ENCODE assay signal across 9 cellular contexts in genomic region chr9:129611302-129611800, GRCh38. TPM values are rescaled to one million over a fixed set of nuclear protein-coding genes. Genes with fewer than 3 reads are reported as not detected.
A peak's percentile ranks its signal among the peaks of the same experiment; 100 is the strongest.
DNase-seq lines count a peak whose midpoint lies in the region; ATAC-seq and TF ChIP-seq lines count a peak whose summit lies in the region.
"Had no signal": no experiment of that assay in that cellular context is flagged by ENCODE, and none has a peak within 500 bp of the region (broad histone marks: within the 10 kb centered on the region; RNA-seq: fewer than 3 reads in every experiment).

No MANE protein-coding gene starts in this region.

- CTCF ChIA-PET in CD4-positive, alpha-beta memory T cell (lab: Charles Lee; ENCODE audit: partially characterized antibody) = interaction anchor here (0.7 to 5.1 kb wide), 16 partner anchors 10 to 480 kb away, joined by 3 to 51 read pairs (median 5); partner anchors contain the start of genes C9orf50, IER5L and NTMT1

- peaks cover 28% of the 10 kb centered on the region for H3K4me1 ChIP-seq in CD4-positive, alpha-beta memory T cell (ENCODE audit: insufficient read depth, low read length)

- H3K4me1 Mint-ChIP-seq in CD4-positive, alpha-beta memory T cell = peaks cover 14 to 39% (median 30%) of the 10 kb centered on the region in 4 donors
- peaks cover 48% of the 10 kb centered on the region for H3K4me1 Mint-ChIP-seq in osteocyte (ENCODE audit: unreplicated experiment)

- no peak for TF ChIP-seq CTCF in LNCaP clone FGC (IDR thresholded peaks at IDR 0.05; ENCODE audit: control insufficient read depth, extremely low read depth, insufficient read depth)
- no peak for TF ChIP-seq CTCF in dorsolateral prefrontal cortex (IDR thresholded peaks at IDR 0.05 in 54 of 56, conservative IDR thresholded peaks at IDR 0.05 in 2 of 56; ENCODE audit: low read depth in 1 of 56, partially characterized antibody in 56 of 56)
- TF ChIP-seq CTCF in osteocyte (IDR thresholded peaks at IDR 0.05) = no peak

- no peaks in the 10 kb centered on the region for H3K36me3 Mint-ChIP-seq in CD4-positive, alpha-beta memory T cell
- no peaks in the 10 kb centered on the region for H3K36me3 Mint-ChIP-seq in osteocyte (ENCODE audit: unreplicated experiment)

- peak overlapping the region in 7 of 8 donors; percentile 78 to 95 (median 81) for H3K4me3 Mint-ChIP-seq in CD4-positive, alpha-beta memory T cell
- H3K4me3 Mint-ChIP-seq in osteocyte (ENCODE audit: unreplicated experiment) = no peak overlapping the region

- no peaks in the 10 kb centered on the region for H3K36me3 ChIP-seq in CD4-positive, alpha-beta memory T cell (ENCODE audit: insufficient read depth, low read length)

- intact Hi-C loops in CD4-positive, alpha-beta memory T cell (cut with micrococcal nuclease) = no loop called here
- intact Hi-C loops in dorsolateral prefrontal cortex (cut with DNase I) = loop anchor here (1.0 to 5.0 kb wide), 5 partner anchors 114 to 471 kb away; no protein-coding TSS in a partner anchor

- no peaks in the 10 kb centered on the region for H3K27me3 ChIP-seq in CD4-positive, alpha-beta memory T cell (ENCODE audit: insufficient read depth, low read length)
- no peaks in the 10 kb centered on the region for H3K27me3 ChIP-seq in dorsolateral prefrontal cortex

- H3K9me3 Mint-ChIP-seq in CD4-positive, alpha-beta memory T cell = no peaks in the 10 kb centered on the region
- H3K9me3 Mint-ChIP-seq in osteocyte (ENCODE audit: unreplicated experiment) = no peaks in the 10 kb centered on the region

- no peak for ATAC-seq in HG03565 (IDR thresholded peaks at IDR 0.05; ENCODE audit: unreplicated experiment)

- no peaks in the 10 kb centered on the region for H3K9me3 ChIP-seq in CD4-positive, alpha-beta memory T cell (ENCODE audit: control insufficient read depth in 1 of 2, low read length in 2 of 2)

- DNase-seq in CD4-positive, alpha-beta memory T cell = no peak
- DNase-seq in LNCaP clone FGC (ENCODE audit: low read depth) = no peak
- DNase-seq in dorsolateral prefrontal cortex = no peak
- DNase-seq in osteocyte (ENCODE audit: extremely low spot score, unreplicated experiment) = no peak
- DNase-seq in NCI-H1105 treated with DMSO at 0.1 percent for 48 hours (lab: John Stamatoyannopoulos, UW) = no peak
- no peak for DNase-seq in NCI-H1694 treated with DMSO at 0.1 percent for 48 hours (lab: John Stamatoyannopoulos, UW)
- DNase-seq in stimulated activated CD4-positive, alpha-beta T cell treated with anti-CD3 and anti-CD28 coated beads, Interleukin-4, amount 100 ng/mL, for 4 hours = no peak

- peak overlapping the region in 1 of 2 donors; percentile 61 for H3K4me3 ChIP-seq in CD4-positive, alpha-beta memory T cell (ENCODE audit: low read length in 2 of 2)
- H3K4me3 ChIP-seq in LNCaP clone FGC (ENCODE audit: low read depth, low read length) = peak overlapping the region; percentile 51; the same call in 1 of the 2 replicates
- peak overlapping the region in 51 of 59 donors; percentile 40 to 70 (median 61) for H3K4me3 ChIP-seq in dorsolateral prefrontal cortex

- POLR2A ChIA-PET in CD4-positive, alpha-beta memory T cell (lab: Charles Lee; ENCODE audit: partially characterized antibody) = interaction anchor here (0.6 to 4.1 kb wide), 12 partner anchors 10 to 472 kb away, joined by 3 to 42 read pairs (median 4); partner anchors contain the start of genes C9orf50 and IER5L

- H3K27ac ChIP-seq in CD4-positive, alpha-beta memory T cell (ENCODE audit: low read depth, low read length) = no peak overlapping the region
- peak overlapping the region in 53 of 59 donors; percentile 21 to 98 (median 93) for H3K27ac ChIP-seq in dorsolateral prefrontal cortex

- H3K27ac Mint-ChIP-seq in CD4-positive, alpha-beta memory T cell = peak overlapping the region in 4 of 7 donors; percentile 87 to 95 (median 91)
- peak overlapping the region; percentile 92 for H3K27ac Mint-ChIP-seq in osteocyte (ENCODE audit: unreplicated experiment)

- no peaks in the 10 kb centered on the region for H3K27me3 Mint-ChIP-seq in CD4-positive, alpha-beta memory T cell
- no peaks in the 10 kb centered on the region for H3K27me3 Mint-ChIP-seq in osteocyte (ENCODE audit: unreplicated experiment)

RNA-seq across cellular contexts. Expression of gene C9orf50, which starts 9.6 kb away (rescaled TPM):
- not detected for total RNA-seq in CD4-positive, alpha-beta memory T cell
- not detected for polyA plus RNA-seq in CD4-positive, alpha-beta memory T cell
- total RNA-seq in dorsolateral prefrontal cortex (1 to 10 TPM in 55 of 120 experiments, under 1 TPM in 47, not detected in 18; 0.18 to 3.1 (median 1.0) TPM), osteocyte (not detected in 2 replicates)
- total RNA-seq: activated CD8-positive, alpha-beta memory T cell treated with anti-CD3 and anti-CD28 coated beads for 36 hours had no signal

RNA-seq across cellular contexts. Expression of gene NTMT1, which starts 14.6 kb away (rescaled TPM):
- 10 to 100 TPM; 45.0 to 45.3 TPM for total RNA-seq in CD4-positive, alpha-beta memory T cell
- polyA plus RNA-seq in CD4-positive, alpha-beta memory T cell = 10 to 100 TPM; 48.4 to 55.1 TPM
- total RNA-seq in dorsolateral prefrontal cortex (10 to 100 TPM; 22.2 to 45.4 (median 32.9) TPM), osteocyte (41.1 and 45.7 TPM in 2 replicates)

RNA-seq across cellular contexts. Expression of gene ASB6, which starts 30.6 kb away (rescaled TPM):
- total RNA-seq in CD4-positive, alpha-beta memory T cell = 10 to 100 TPM; 33.0 to 33.1 TPM
- polyA plus RNA-seq in CD4-positive, alpha-beta memory T cell = 10 to 100 TPM; 17.3 to 29.7 TPM
- total RNA-seq in dorsolateral prefrontal cortex (10 to 100 TPM; 20.5 to 43.2 (median 32.5) TPM), osteocyte (18.1 and 19.1 TPM in 2 replicates)

RNA-seq across cellular contexts. Expression of gene PRRX2, which starts 54.1 kb away (rescaled TPM):
- total RNA-seq in CD4-positive, alpha-beta memory T cell = not detected
- not detected for polyA plus RNA-seq in CD4-positive, alpha-beta memory T cell
- 1 to 10 TPM in 4 of 120 experiments, under 1 TPM in 37, not detected in 79; 0.33 to 1.6 (median 0.47) TPM for total RNA-seq in dorsolateral prefrontal cortex
- total RNA-seq in osteocyte = 5.6 and 6.4 TPM in 2 replicates
